In the genomic region with DNA sequence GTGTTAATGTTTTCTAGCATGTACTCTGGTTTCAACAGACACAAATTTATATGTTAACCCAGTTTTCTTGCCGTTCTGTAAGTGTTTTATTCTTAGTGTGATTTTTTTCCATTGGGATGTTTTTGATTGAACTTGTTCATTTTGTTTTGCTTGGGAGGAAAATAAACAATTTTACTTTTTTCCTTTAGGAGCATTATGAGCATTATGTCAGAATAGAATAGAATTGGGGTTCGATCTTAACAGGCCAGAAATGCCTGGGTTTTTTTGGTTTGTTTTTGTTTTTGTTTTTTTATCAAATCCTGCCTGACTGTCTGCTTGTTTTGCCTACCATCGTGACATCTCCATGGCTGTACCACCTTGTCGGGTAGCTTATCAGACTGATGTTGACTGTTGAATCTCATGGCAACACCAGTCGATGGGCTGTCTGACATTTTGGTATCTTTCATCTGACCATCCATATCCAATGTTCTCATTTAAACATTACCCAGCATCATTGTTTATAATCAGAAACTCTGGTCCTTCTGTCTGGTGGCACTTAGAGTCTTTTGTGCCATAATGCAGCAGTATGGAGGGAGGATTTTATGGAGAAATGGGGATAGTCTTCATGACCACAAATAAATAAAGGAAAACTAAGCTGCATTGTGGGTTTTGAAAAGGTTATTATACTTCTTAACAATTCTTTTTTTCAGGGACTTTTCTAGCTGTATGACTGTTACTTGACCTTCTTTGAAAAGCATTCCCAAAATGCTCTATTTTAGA, we compare ENCODE assay signal across 8 cellular contexts. TPM values are rescaled to one million over a fixed set of nuclear protein-coding genes. Genes with fewer than 3 reads are reported as not detected.
DNase-seq lines count a peak whose midpoint lies in the region; ATAC-seq and TF ChIP-seq lines count a peak whose summit lies in the region.

No MANE protein-coding gene starts in this region.

- H3K4me1 Mint-ChIP-seq in GM23338 (peaks cover 33% of the 10 kb centered on the region), type B pancreatic cell (ENCODE audit: unreplicated experiment) (peaks cover 46% of the 10 kb centered on the region)
- peaks cover 46% of the 10 kb centered on the region for H3K4me1 Mint-ChIP-seq in activated naive CD8-positive, alpha-beta T cell treated with anti-CD3 and anti-CD28 coated beads, Interleukin-2, amount 10 ng/mL, durations not matched to agents 7 days and 5 days

- H3F3A ChIP-seq in GM23338 (replicated peaks; ENCODE audit: low read depth): 0 out of 2 replicates have a peak, but pooled peaks cover 8% of the 10 kb centered on the region

- H3K9me3 Mint-ChIP-seq in GM23338 (peaks cover 15% of the 10 kb centered on the region; the same call in 2 of the 3 replicates), type B pancreatic cell (no peaks in the 10 kb centered on the region)
- H3K9me3 Mint-ChIP-seq in activated naive CD8-positive, alpha-beta T cell treated with anti-CD3 and anti-CD28 coated beads, Interleukin-2, amount 10 ng/mL, durations not matched to agents 7 days and 5 days: no peaks in the 10 kb centered on the region

- no peak overlapping the region for H2AFZ ChIP-seq in GM23338

- POLR2A ChIA-PET in activated naive CD8-positive, alpha-beta T cell treated with anti-CD3 and anti-CD28 coated beads, Interleukin-2, amount 10 ng/mL, durations not matched to agents 7 days and 5 days (lab: Charles Lee): interaction anchor here (0.6 to 9.2 kb wide), 7 partner anchors 12 to 478 kb away, joined by 3 to 189 read pairs (median 5); no protein-coding TSS in a partner anchor

- no peaks in the 10 kb centered on the region for H3K27me3 ChIP-seq in GM23338 (ENCODE audit: insufficient read depth)

- no peaks in the 10 kb centered on the region for H3K9me2 ChIP-seq in GM23338 (ENCODE audit: insufficient read depth)

- TF ChIP-seq CTCF in 22Rv1 (IDR thresholded peaks at IDR 0.05) (no peak), GM23338 (conservative IDR thresholded peaks at IDR 0.05; ENCODE audit: low read depth in 2 of 2) (no peak), type B pancreatic cell (conservative IDR thresholded peaks at IDR 0.05) (no peak)

- H3K27me3 Mint-ChIP-seq in GM23338 (ENCODE audit: insufficient read depth, low read depth, poor library complexity): peaks cover 67% of the 10 kb centered on the region
- H3K27me3 Mint-ChIP-seq in activated naive CD8-positive, alpha-beta T cell treated with anti-CD3 and anti-CD28 coated beads, Interleukin-2, amount 10 ng/mL, durations not matched to agents 7 days and 5 days: no peaks in the 10 kb centered on the region
- H3K27me3 Mint-ChIP-seq in type B pancreatic cell: peaks cover 6% of the 10 kb centered on the region

- peaks cover 34% of the 10 kb centered on the region for H3K79me2 ChIP-seq in GM23338 (replicated peaks; ENCODE audit: insufficient read depth)

- H3K4me3 Mint-ChIP-seq in GM23338: peak overlapping the region; percentile 99
- peak overlapping the region; percentile 90 for H3K4me3 Mint-ChIP-seq in activated naive CD8-positive, alpha-beta T cell treated with anti-CD3 and anti-CD28 coated beads, Interleukin-2, amount 10 ng/mL, durations not matched to agents 7 days and 5 days
- H3K4me3 Mint-ChIP-seq in type B pancreatic cell: peak overlapping the region; percentile 96

- H3K27ac ChIP-seq in 22Rv1 (peak overlapping the region; percentile 100), GM23338 (ENCODE audit: low read depth) (peak overlapping the region; percentile 94)

- peak overlapping the region; percentile 69 for H3K4me3 ChIP-seq in GM23338

- H3K36me3 Mint-ChIP-seq in GM23338 (ENCODE audit: low read depth): peaks cover 58% of the 10 kb centered on the region
- peaks cover 46% of the 10 kb centered on the region for H3K36me3 Mint-ChIP-seq in activated naive CD8-positive, alpha-beta T cell treated with anti-CD3 and anti-CD28 coated beads, Interleukin-2, amount 10 ng/mL, durations not matched to agents 7 days and 5 days
- peaks cover 48% of the 10 kb centered on the region for H3K36me3 Mint-ChIP-seq in type B pancreatic cell

- H3K4me1 ChIP-seq in GM23338 (ENCODE audit: insufficient read depth): peaks cover 9% of the 10 kb centered on the region

- H3K4me2 ChIP-seq in GM23338: peak overlapping the region; percentile 64

- DNase-seq in GM23338 (ENCODE audit: low spot score) (no peak), kidney tubule cell (ENCODE audit: low spot score) (peak; percentile 66), type B pancreatic cell (ENCODE audit: extremely low spot score, unreplicated experiment) (no peak), COLO829 (ENCODE audit: low spot score) (no peak), NCI-H345 treated with DMSO at 0.1 percent for 48 hours (lab: John Stamatoyannopoulos, UW; ENCODE audit: unreplicated experiment) (no peak)
- DNase-seq in activated naive CD8-positive, alpha-beta T cell treated with anti-CD3 and anti-CD28 coated beads, Interleukin-2, amount 10 ng/mL, durations not matched to agents 7 days and 5 days: no peak

- no peaks in the 10 kb centered on the region for H4K20me1 ChIP-seq in GM23338 (replicated peaks; ENCODE audit: insufficient read depth)

- ATAC-seq in GM23338 (no peak), GM18861 (IDR thresholded peaks at IDR 0.05; ENCODE audit: unreplicated experiment) (no peak)
- no peak for ATAC-seq in activated naive CD8-positive, alpha-beta T cell treated with anti-CD3 and anti-CD28 coated beads, Interleukin-2, amount 10 ng/mL, durations not matched to agents 7 days and 5 days (ENCODE audit: low read depth)

- peak overlapping the region; percentile 100 for H3K27ac Mint-ChIP-seq in GM23338
- H3K27ac Mint-ChIP-seq in activated naive CD8-positive, alpha-beta T cell treated with anti-CD3 and anti-CD28 coated beads, Interleukin-2, amount 10 ng/mL, durations not matched to agents 7 days and 5 days: peak overlapping the region; percentile 94
- H3K27ac Mint-ChIP-seq in type B pancreatic cell: peak overlapping the region; percentile 97

- peaks cover 7% of the 10 kb centered on the region; the same call in 1 of the 2 replicates for H3K36me3 ChIP-seq in GM23338 (ENCODE audit: insufficient read depth)

TF ChIP-seq in GM23338, 12 proteins besides CTCF, POLR2A, EP300 and RAD21 (continues in another document):
- TF ChIP-seq, protein P1, sequence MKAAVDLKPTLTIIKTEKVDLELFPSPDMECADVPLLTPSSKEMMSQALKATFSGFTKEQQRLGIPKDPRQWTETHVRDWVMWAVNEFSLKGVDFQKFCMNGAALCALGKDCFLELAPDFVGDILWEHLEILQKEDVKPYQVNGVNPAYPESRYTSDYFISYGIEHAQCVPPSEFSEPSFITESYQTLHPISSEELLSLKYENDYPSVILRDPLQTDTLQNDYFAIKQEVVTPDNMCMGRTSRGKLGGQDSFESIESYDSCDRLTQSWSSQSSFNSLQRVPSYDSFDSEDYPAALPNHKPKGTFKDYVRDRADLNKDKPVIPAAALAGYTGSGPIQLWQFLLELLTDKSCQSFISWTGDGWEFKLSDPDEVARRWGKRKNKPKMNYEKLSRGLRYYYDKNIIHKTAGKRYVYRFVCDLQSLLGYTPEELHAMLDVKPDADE (IDR thresholded peaks at IDR 0.05): no peak
- TF ChIP-seq ZNF114 (CRISPR knock-in tag; IDR thresholded peaks at IDR 0.05) (no peak), STAT1 (IDR thresholded peaks at IDR 0.05; ENCODE audit: unreplicated experiment) (no peak), JUNB (IDR thresholded peaks at IDR 0.05; ENCODE audit: unreplicated experiment) (no peak)

RNA-seq across cellular contexts. Expression of gene TUBD1, which starts 51.7 kb away (rescaled TPM):
- 13.8 and 17.6 TPM in 2 replicates for total RNA-seq in GM23338 (2014; rRNA removed; shearing (Covaris generic))
- polyA plus RNA-seq in GM23338 (2016; fragmentation: Nextera tagmentation; extraction: Ambion mirVana): 10.1 and 11.6 TPM in 2 replicates
- 10 to 100 TPM; 16.5 to 21.1 TPM for total RNA-seq in activated naive CD8-positive, alpha-beta T cell treated with anti-CD3 and anti-CD28 coated beads, Interleukin-2, amount 10 ng/mL, durations not matched to agents 7 days and 5 days
- 8.0 and 16.7 TPM in 2 replicates for total RNA-seq in type B pancreatic cell (ENCODE audit: low replicate concordance)

RNA-seq across cellular contexts. Expression of gene RPS6KB1, which starts 51.8 kb away (rescaled TPM):
- total RNA-seq in GM23338 (2014; rRNA removed; shearing (Covaris generic)): 15.1 and 19.5 TPM in 2 replicates
- polyA plus RNA-seq in GM23338 (2016; fragmentation: Nextera tagmentation; extraction: Ambion mirVana): 20.4 and 21.7 TPM in 2 replicates
- 10 to 100 TPM; 46.3 to 49.4 TPM for total RNA-seq in activated naive CD8-positive, alpha-beta T cell treated with anti-CD3 and anti-CD28 coated beads, Interleukin-2, amount 10 ng/mL, durations not matched to agents 7 days and 5 days
- 38.2 and 38.8 TPM in 2 replicates for total RNA-seq in type B pancreatic cell (ENCODE audit: low replicate concordance)
